ENCODE assay signal across 30 cellular contexts in genomic region chr16:53529529-53529928, GRCh38. TPM values are rescaled to one million over a fixed set of nuclear protein-coding genes. Genes with fewer than 3 reads are reported as not detected.
DNase-seq lines count a peak whose midpoint lies in the region; ATAC-seq, FAIRE-seq and TF ChIP-seq lines count a peak whose summit lies in the region.
"Had no signal": no experiment of that assay in that cellular context is flagged by ENCODE, and none has a peak within 500 bp of the region (broad histone marks: within the 10 kb centered on the region; RNA-seq: fewer than 3 reads in every experiment).

No MANE protein-coding gene starts in this region.

- no peak for TF ChIP-seq CTCF in pancreas (IDR thresholded peaks at IDR 0.05)
- no peak for TF ChIP-seq CTCF in foreskin fibroblast (IDR thresholded peaks at IDR 0.05; ENCODE audit: low read depth, low read length)

- H3K4me3 ChIP-seq in SJCRH30 (peak overlapping the region; percentile 29), pancreas (no peak overlapping the region), foreskin fibroblast (ENCODE audit: low read depth in 1 of 2, low read length in 2 of 2) (no peak overlapping the region)
- H3K4me3 ChIP-seq: heart right ventricle, prostate gland, spleen, tibial nerve had no signal

- peak; percentile 77 for DNase-seq in DMS53 (lab: John Stamatoyannopoulos, UW)
- DNase-seq in NCI-H1105 treated with DMSO at 0.1 percent for 48 hours (lab: John Stamatoyannopoulos, UW) = peak; percentile 95
- DNase-seq in SJCRH30 = peak; percentile 86 to 96
- no peak for DNase-seq in pancreas
- DNase-seq in foreskin fibroblast = no peak
- no peak for DNase-seq in T-helper 2 cell treated with Interferon-gamma antibody and Interleukin-4, amounts not matched to agents 5 μg/mL and 100 μg/mL, for 36 hours (ENCODE audit: low spot score)
- DNase-seq: activated CD4-positive, alpha-beta T cell treated with anti-CD3 and anti-CD28 coated beads, Interleukin-2, amount 50 U/mL, for 4 hours; activated CD8-positive, alpha-beta memory T cell treated with anti-CD3 and anti-CD28 coated beads, Interleukin-2, amount 50 U/mL, for 4 hours; aorta; caudate nucleus; CD4-positive, CD25-positive, alpha-beta regulatory T cell; dermis blood vessel endothelial cell; heart right ventricle; HFFc6; midbrain; RPMI8226; stimulated activated CD4-positive, alpha-beta T cell treated with anti-CD3 and anti-CD28 coated beads, Interleukin-4, amount 100 ng/mL, for 4 hours; stimulated activated naive CD8-positive, alpha-beta T cell treated with anti-CD3 and anti-CD28 coated beads, Interleukin-15, amount 100 ng/mL, for 72 hours had no signal

- H3K27me3 ChIP-seq in SJCRH30 = no peaks in the 10 kb centered on the region
- no peaks in the 10 kb centered on the region for H3K27me3 ChIP-seq in pancreas
- H3K27me3 ChIP-seq: heart right ventricle, spleen, tibial nerve had no signal

- intact Hi-C loops in pancreas (cut with DNase I) = no loop called here

- peaks cover 9% of the 10 kb centered on the region for H3K4me1 Mint-ChIP-seq in T-helper 2 cell treated with Interferon-gamma antibody and Interleukin-4, amounts not matched to agents 5 μg/mL and 100 μg/mL, for 36 hours (ENCODE audit: low read depth)
- H3K4me1 Mint-ChIP-seq: WTC11 had no signal

- H3K27ac Mint-ChIP-seq in T-helper 2 cell treated with Interferon-gamma antibody and Interleukin-4, amounts not matched to agents 5 μg/mL and 100 μg/mL, for 36 hours = no peak overlapping the region
- H3K27ac Mint-ChIP-seq: activated naive CD4-positive, alpha-beta T cell treated with anti-CD3 and anti-CD28 coated beads, Interleukin-2, amount 50 U/mL, for 72 hours; activated T-helper 17 cell treated with anti-CD3 and anti-CD28 coated beads, Interleukin-2, amount 50 U/mL, for 72 hours; CD4-positive, CD25-positive, alpha-beta regulatory T cell; HFFc6; stimulated activated naive CD8-positive, alpha-beta T cell treated with anti-CD3 and anti-CD28 coated beads, Interleukin-15, amount 100 ng/mL, for 72 hours; WTC11 had no signal

- H3K27ac ChIP-seq in SJCRH30 (peak overlapping the region; percentile 75), pancreas (no peak overlapping the region)
- H3K27ac ChIP-seq: heart right ventricle, KMS-11, prostate gland, spleen, tibial nerve had no signal

- H3K4me1 ChIP-seq in SJCRH30 (peaks cover 15% of the 10 kb centered on the region), pancreas (no peaks in the 10 kb centered on the region)
- H3K4me1 ChIP-seq: heart right ventricle, prostate gland, spleen, tibial nerve had no signal

- ATAC-seq in pancreas (peak in 3 of 4 donors; percentile 56 to 75 (median 57)), GM21381 (IDR thresholded peaks at IDR 0.05; ENCODE audit: unreplicated experiment) (no peak), GM21515 (IDR thresholded peaks at IDR 0.05; ENCODE audit: unreplicated experiment) (no peak)
- ATAC-seq: activated naive CD4-positive, alpha-beta T cell treated with anti-CD3 and anti-CD28 coated beads, Interleukin-2, amount 50 U/mL, for 72 hours; activated T-helper 17 cell treated with anti-CD3 and anti-CD28 coated beads, Interleukin-2, amount 50 U/mL, for 72 hours; SK-N-SH treated with all-trans-retinoic acid at 6 μM for 48 hours; stimulated activated naive CD8-positive, alpha-beta T cell treated with anti-CD3 and anti-CD28 coated beads, Interleukin-15, amount 100 ng/mL, for 72 hours; WTC11 had no signal

- no peak overlapping the region for H3K4me3 Mint-ChIP-seq in T-helper 2 cell treated with Interferon-gamma antibody and Interleukin-4, amounts not matched to agents 5 μg/mL and 100 μg/mL, for 36 hours
- H3K4me3 Mint-ChIP-seq: activated T-helper 17 cell treated with anti-CD3 and anti-CD28 coated beads, Interleukin-2, amount 50 U/mL, for 72 hours; HFFc6; nephron progenitor cell; stimulated activated naive CD8-positive, alpha-beta T cell treated with anti-CD3 and anti-CD28 coated beads, Interleukin-15, amount 100 ng/mL, for 72 hours; WTC11 had no signal

- 28 to 35% methylated on average over 13 of the region's 13 CpGs for WGBS in pancreas, 2 donors

- H3K36me3 Mint-ChIP-seq in T-helper 2 cell treated with Interferon-gamma antibody and Interleukin-4, amounts not matched to agents 5 μg/mL and 100 μg/mL, for 36 hours (ENCODE audit: low read depth) = no peaks in the 10 kb centered on the region
- H3K36me3 Mint-ChIP-seq: activated naive CD4-positive, alpha-beta T cell treated with anti-CD3 and anti-CD28 coated beads, Interleukin-2, amount 50 U/mL, for 72 hours; CD4-positive, CD25-positive, alpha-beta regulatory T cell; WTC11 had no signal

- H3K36me3 ChIP-seq in SJCRH30 (no peaks in the 10 kb centered on the region), pancreas (no peaks in the 10 kb centered on the region)
- H3K36me3 ChIP-seq: heart right ventricle, prostate gland, spleen, tibial nerve had no signal

- no peaks in the 10 kb centered on the region for H3K27me3 Mint-ChIP-seq in T-helper 2 cell treated with Interferon-gamma antibody and Interleukin-4, amounts not matched to agents 5 μg/mL and 100 μg/mL, for 36 hours (ENCODE audit: low read depth)
- H3K27me3 Mint-ChIP-seq: activated T-helper 17 cell treated with anti-CD3 and anti-CD28 coated beads, Interleukin-2, amount 50 U/mL, for 72 hours; CD4-positive, CD25-positive, alpha-beta regulatory T cell had no signal

- H3K9me3 Mint-ChIP-seq in T-helper 2 cell treated with Interferon-gamma antibody and Interleukin-4, amounts not matched to agents 5 μg/mL and 100 μg/mL, for 36 hours = no peaks in the 10 kb centered on the region
- H3K9me3 Mint-ChIP-seq: activated naive CD4-positive, alpha-beta T cell treated with anti-CD3 and anti-CD28 coated beads, Interleukin-2, amount 50 U/mL, for 72 hours; activated T-helper 17 cell treated with anti-CD3 and anti-CD28 coated beads, Interleukin-2, amount 50 U/mL, for 72 hours; HFFc6; stimulated activated naive CD8-positive, alpha-beta T cell treated with anti-CD3 and anti-CD28 coated beads, Interleukin-15, amount 100 ng/mL, for 72 hours; WTC11 had no signal

- FAIRE-seq in pancreas (lab: Jason Lieb, UNC) = no peak
- FAIRE-seq: G401.6 had no signal

- H3K9me3 ChIP-seq in SJCRH30 (replicated peaks) (no peaks in the 10 kb centered on the region), pancreas (no peaks in the 10 kb centered on the region)
- H3K9me3 ChIP-seq: prostate gland, spleen had no signal

RNA-seq across cellular contexts. Expression of gene AKTIP, which starts 26.5 kb away (rescaled TPM):
- total RNA-seq in SJCRH30 (2014; rRNA removed; shearing (Covaris generic)) = 12.8 and 15.8 TPM in 2 replicates
- total RNA-seq in pancreas = 10 to 100 TPM; 10.1 to 18.6 (median 13.2) TPM
- 10 to 100 TPM in 1 of 2 donors, 1 to 10 TPM in 1; 8.7 to 18.6 TPM for polyA plus RNA-seq in pancreas

Comparison
In these comparisons a context has a peak if more than half of its experiments do, and no peak if none do; other contexts are left out.
1. DNase-seq: peak in DMS53 (single experiment), NCI-H1105 treated with DMSO at 0.1 percent for 48 hours (single experiment) and SJCRH30 (2 of 2); none in pancreas (0 of 6), foreskin fibroblast (0 of 2) and T-helper 2 cell treated with Interferon-gamma antibody and Interleukin-4, amounts not matched to agents 5 μg/mL and 100 μg/mL, for 36 hours (single experiment).
2. ATAC-seq: peak in pancreas (3 of 4); none in GM21381 (single experiment) and GM21515 (single experiment).